Comparison of ENCODE assay signal across 8 cellular contexts in genomic region chr5:138752341-138752950, GRCh38. TPM values are rescaled to one million over a fixed set of nuclear protein-coding genes. Genes with fewer than 3 reads are reported as not detected.
DNase-seq lines count a peak whose midpoint lies in the region; ATAC-seq and TF ChIP-seq lines count a peak whose summit lies in the region.

No MANE protein-coding gene starts in this region.

- peaks cover 14% of the 10 kb centered on the region for H3K4me1 ChIP-seq in CD8-positive, alpha-beta T cell (ENCODE audit: insufficient read depth, low read length)

- POLR2A ChIA-PET in CD8-positive, alpha-beta T cell (lab: Charles Lee): no interaction called here

- no peak overlapping the region for H3K27ac ChIP-seq in CD8-positive, alpha-beta T cell (ENCODE audit: low read depth, low read length)
- H3K27ac ChIP-seq in angular gyrus (ENCODE audit: low read depth, low read length): peak overlapping the region; percentile 72

- CTCF ChIA-PET in CD8-positive, alpha-beta T cell (lab: Charles Lee): no interaction called here

- intact Hi-C loops in CD8-positive, alpha-beta T cell (cut with DNase I, micrococcal nuclease): loop anchor here in 1 of 2 experiments (10.0 kb wide), 2 partner anchors 98 to 178 kb away; partner anchors contain the start of gene HSPA9

- peaks cover 35% of the 10 kb centered on the region for H3K27me3 Mint-ChIP-seq in CD8-positive, alpha-beta T cell (ENCODE audit: low read depth)
- peaks cover 72% of the 10 kb centered on the region for H3K27me3 Mint-ChIP-seq in stimulated activated naive CD8-positive, alpha-beta T cell treated with anti-CD3 and anti-CD28 coated beads, Interleukin-15, amount 100 ng/mL, for 72 hours

- ATAC-seq in CD8-positive, alpha-beta T cell: no peak
- ATAC-seq in stimulated activated naive CD8-positive, alpha-beta T cell treated with anti-CD3 and anti-CD28 coated beads, Interleukin-15, amount 100 ng/mL, for 72 hours: peak; percentile 2
- ATAC-seq in GM19023 (IDR thresholded peaks at IDR 0.05; ENCODE audit: unreplicated experiment) (no peak), HG03196 (IDR thresholded peaks at IDR 0.05; ENCODE audit: unreplicated experiment) (no peak), HG02970 (IDR thresholded peaks at IDR 0.05; ENCODE audit: low FRiP score, unreplicated experiment) (no peak)

- no peak overlapping the region for H3K27ac Mint-ChIP-seq in CD8-positive, alpha-beta T cell
- no peak overlapping the region for H3K27ac Mint-ChIP-seq in stimulated activated naive CD8-positive, alpha-beta T cell treated with anti-CD3 and anti-CD28 coated beads, Interleukin-15, amount 100 ng/mL, for 72 hours

- peaks cover 1% of the 10 kb centered on the region for H3K9me3 Mint-ChIP-seq in CD8-positive, alpha-beta T cell
- no peaks in the 10 kb centered on the region for H3K9me3 Mint-ChIP-seq in stimulated activated naive CD8-positive, alpha-beta T cell treated with anti-CD3 and anti-CD28 coated beads, Interleukin-15, amount 100 ng/mL, for 72 hours

- TF ChIP-seq CTCF in CD8-positive, alpha-beta T cell (IDR thresholded peaks at IDR 0.05): no peak

- H3K4me1 Mint-ChIP-seq in CD8-positive, alpha-beta T cell (ENCODE audit: low read depth): peaks cover 15% of the 10 kb centered on the region
- peaks cover 51% of the 10 kb centered on the region for H3K4me1 Mint-ChIP-seq in stimulated activated naive CD8-positive, alpha-beta T cell treated with anti-CD3 and anti-CD28 coated beads, Interleukin-15, amount 100 ng/mL, for 72 hours

- H3K4me3 ChIP-seq in CD8-positive, alpha-beta T cell (ENCODE audit: low read depth, low read length): no peak overlapping the region

- peaks cover 7% of the 10 kb centered on the region for H3K27me3 ChIP-seq in CD8-positive, alpha-beta T cell (ENCODE audit: insufficient read depth, low read length)

- no peaks in the 10 kb centered on the region for H3K36me3 ChIP-seq in CD8-positive, alpha-beta T cell (ENCODE audit: insufficient read depth, low read length)

- DNase-seq in CD8-positive, alpha-beta T cell: peak in 1 of 7 experiments; percentile 49
- DNase-seq in HuH-7 (ENCODE audit: low spot score) (peak; percentile 21), iPS-NIHi11 (ENCODE audit: low spot score) (peak; percentile 67)
- DNase-seq in stimulated activated naive CD8-positive, alpha-beta T cell treated with anti-CD3 and anti-CD28 coated beads, Interleukin-15, amount 100 ng/mL, for 72 hours: no peak

- no peaks in the 10 kb centered on the region for H3K9me3 ChIP-seq in CD8-positive, alpha-beta T cell (ENCODE audit: low read length)

- no peaks in the 10 kb centered on the region for H3K36me3 Mint-ChIP-seq in CD8-positive, alpha-beta T cell

- H3K4me3 Mint-ChIP-seq in CD8-positive, alpha-beta T cell: peak overlapping the region; percentile 81
- peak overlapping the region; percentile 60 to 73 for H3K4me3 Mint-ChIP-seq in stimulated activated naive CD8-positive, alpha-beta T cell treated with anti-CD3 and anti-CD28 coated beads, Interleukin-15, amount 100 ng/mL, for 72 hours

RNA-seq across cellular contexts. Expression of gene CTNNA1, which starts 0.8 kb away (rescaled TPM):
- total RNA-seq in CD8-positive, alpha-beta T cell: 1 to 10 TPM; 2.9 to 5.0 TPM

Comparison
In these comparisons a context has a peak if more than half of its experiments do, and no peak if none do; other contexts are left out.
1. DNase-seq: peak in HuH-7 (single experiment) and iPS-NIHi11 (single experiment); none in stimulated activated naive CD8-positive, alpha-beta T cell treated with anti-CD3 and anti-CD28 coated beads, Interleukin-15, amount 100 ng/mL, for 72 hours (0 of 2).